Comparison of ENCODE assay signal across 12 cellular contexts in the genomic region with DNA sequence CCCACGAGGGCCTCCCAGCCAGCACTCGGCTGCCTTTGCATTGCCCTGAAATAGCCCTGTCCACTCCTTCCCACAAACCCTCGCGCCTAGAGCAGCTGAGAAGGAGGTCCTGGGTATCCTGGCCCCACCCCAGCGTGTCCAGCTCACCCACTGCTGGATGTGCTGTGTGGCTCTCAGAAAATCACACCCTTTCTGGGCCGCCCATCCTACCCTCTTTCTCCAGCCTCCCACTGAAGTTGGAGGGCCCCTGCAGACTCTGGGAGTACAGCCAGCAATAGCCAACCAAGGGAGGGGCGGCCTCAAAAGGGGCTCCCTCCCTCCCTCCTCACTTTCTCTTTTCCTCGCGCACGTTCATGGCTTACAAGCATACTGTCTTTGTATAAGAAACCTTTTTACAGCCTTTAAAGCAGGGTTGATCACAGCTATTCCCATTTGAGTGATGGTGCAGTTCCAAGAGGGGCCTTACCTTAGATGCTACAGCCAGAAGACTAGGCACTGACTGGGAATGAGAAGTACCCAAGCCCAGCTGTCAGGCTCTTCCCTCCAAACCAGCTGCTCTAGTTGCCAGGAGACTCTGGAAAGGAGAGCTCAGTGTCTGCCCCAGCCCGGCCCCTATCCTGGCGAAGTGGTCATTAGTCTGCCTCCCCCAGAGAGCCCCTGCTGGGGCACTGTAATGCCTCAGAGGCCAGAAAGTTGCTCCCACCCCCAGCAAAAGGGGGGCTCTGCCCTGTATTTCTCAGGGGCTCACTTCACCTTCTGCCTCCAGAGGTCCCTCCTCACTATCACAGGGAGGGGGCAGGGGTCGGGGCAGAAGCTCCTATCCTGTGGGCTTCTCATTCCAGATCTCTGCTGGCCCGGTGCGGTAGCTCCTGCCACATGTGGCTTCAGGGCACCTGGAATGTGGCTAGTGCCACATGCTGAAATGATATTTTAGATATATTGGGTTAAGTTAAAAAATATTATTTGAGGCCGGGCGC. TPM values are rescaled to one million over a fixed set of nuclear protein-coding genes. Genes with fewer than 3 reads are reported as not detected.
DNase-seq lines count a peak whose midpoint lies in the region; ATAC-seq and TF ChIP-seq lines count a peak whose summit lies in the region.
"Had no signal": no experiment of that assay in that cellular context is flagged by ENCODE, and none has a peak within 500 bp of the region (broad histone marks: within the 10 kb centered on the region; RNA-seq: fewer than 3 reads in every experiment).

No MANE protein-coding gene starts in this region.

- POLR2A ChIA-PET in Panc1 (lab: Charles Lee) = interaction anchor here (0.6 kb wide), 1 partner anchor 45 kb away, joined by 3 read pairs; no protein-coding TSS in a partner anchor

- H3K27me3 ChIP-seq in Panc1 (ENCODE audit: control insufficient read depth, insufficient read depth, low read length) (no peaks in the 10 kb centered on the region), testis (no peaks in the 10 kb centered on the region)
- H3K27me3 ChIP-seq: thyroid gland had no signal

- CTCF ChIA-PET in Panc1 (lab: Charles Lee) = interaction anchor here (1.2 kb wide), 1 partner anchor 93 kb away, joined by 3 read pairs; no protein-coding TSS in a partner anchor

- H3K27ac ChIP-seq in Panc1 (ENCODE audit: low read length) (no peak overlapping the region), testis (no peak overlapping the region)
- H3K27ac ChIP-seq: 22Rv1, thyroid gland had no signal

- BruUV-seq in Panc1 (replicated peaks; lab: Mats Ljungman, UMichigan) = no TSS peak

- TF ChIP-seq CTCF in Panc1 (IDR thresholded peaks at IDR 0.05) (no peak), testis (IDR thresholded peaks at IDR 0.05) (no peak)

- peak; percentile 4 for DNase-seq in DMS153 (lab: John Stamatoyannopoulos, UW)
- DNase-seq in DMS153 treated with DMSO at 0.1 percent for 48 hours (lab: John Stamatoyannopoulos, UW; ENCODE audit: unreplicated experiment) = no peak
- DNase-seq in Panc1 (ENCODE audit: low read depth, low spot score) = no peak
- peak; percentile 59 for DNase-seq in left ventricle myocardium superior
- DNase-seq in testis = peak; percentile 40
- DNase-seq in left lobe of liver (ENCODE audit: low spot score) = no peak
- DNase-seq in iPS-NIHi7 (ENCODE audit: extremely low spot score) = no peak
- no peak for DNase-seq in activated T-cell treated with anti-CD3 and anti-CD28 coated beads, Interleukin-2, amount 50 U/mL, for 1 hour
- DNase-seq: activated CD8-positive, alpha-beta memory T cell treated with anti-CD3 and anti-CD28 coated beads, Interleukin-2, amount 10 ng/mL, durations not matched to agents 7 days and 5 days; DND-41; thyroid gland had no signal

- no peaks in the 10 kb centered on the region for H3K36me3 ChIP-seq in Panc1 (ENCODE audit: control insufficient read depth, insufficient read depth, low read length)
- no peaks in the 10 kb centered on the region for H3K36me3 ChIP-seq in testis (ENCODE audit: low read depth, missing control alignments)
- H3K36me3 ChIP-seq: thyroid gland had no signal

- 0 out of 2 replicates have a peak, but pooled peaks have one; percentile 10 for ATAC-seq in Panc1
- ATAC-seq in left ventricle myocardium superior = peak; percentile 81
- no peak for ATAC-seq in left lobe of liver
- ATAC-seq: activated CD8-positive, alpha-beta memory T cell treated with anti-CD3 and anti-CD28 coated beads, Interleukin-2, amount 10 ng/mL, durations not matched to agents 7 days and 5 days had no signal

- no peak for TF ChIP-seq POLR2A in testis (IDR thresholded peaks at IDR 0.05)

- 53 to 68% methylated on average over 14 to 17 of the region's 17 CpGs for WGBS in testis, 2 donors

- H3K4me3 ChIP-seq in Panc1 (ENCODE audit: low read depth in 2 of 2, low read length in 2 of 2) = no peak overlapping the region
- no peak overlapping the region for H3K4me3 ChIP-seq in testis
- H3K4me3 ChIP-seq: thyroid gland had no signal

- H3K9me3 ChIP-seq in Panc1 (ENCODE audit: control insufficient read depth, insufficient read depth, low read depth, low read length) (no peaks in the 10 kb centered on the region), testis (no peaks in the 10 kb centered on the region)
- H3K9me3 ChIP-seq: thyroid gland had no signal

- intact Hi-C loops in Panc1 (cut with micrococcal nuclease; ENCODE audit: unreplicated experiment) (no loop called here), left ventricle myocardium superior (cut with micrococcal nuclease) (no loop called here), testis (cut with DNase I; ENCODE audit: low total_unique reads) (loop anchor here (10.0 kb wide), 1 partner anchor 239 kb away; no protein-coding TSS in a partner anchor)

- H3K4me1 ChIP-seq in Panc1 (ENCODE audit: control insufficient read depth, insufficient read depth, low read length) = peaks cover 7% of the 10 kb centered on the region
- peaks cover 9% of the 10 kb centered on the region for H3K4me1 ChIP-seq in testis

- in situ Hi-C loops in Panc1 (cut with HindIII; ENCODE audit: low pct_unique_long_range_greater_than_20kb, low sequenced_read_pairs) = no loop called here

RNA-seq across cellular contexts. Expression of a gene that starts 38.1 kb away (rescaled TPM):
- 24.3 TPM for total RNA-seq in Panc1 (2021; ENCODE audit: unreplicated experiment)
- polyA plus RNA-seq in Panc1 (2012; ENCODE audit: insufficient read length) = 31.4 TPM
- total RNA-seq in left ventricle myocardium superior = 25.6 TPM
- total RNA-seq in testis = 10 to 100 TPM; 63.1 to 72.5 TPM
- 33.2 TPM for polyA plus RNA-seq in testis (ENCODE audit: insufficient read depth, low read depth, low replicate concordance)
- 19.3 TPM for total RNA-seq in left lobe of liver

RNA-seq across cellular contexts. Expression of a gene that starts 45.2 kb away (rescaled TPM):
- 9.5 TPM for total RNA-seq in Panc1 (2021; ENCODE audit: unreplicated experiment)
- 18.2 TPM for polyA plus RNA-seq in Panc1 (2012; ENCODE audit: insufficient read length)
- total RNA-seq in left ventricle myocardium superior = 15.2 TPM
- 1 to 10 TPM in 1 of 2 donors, under 1 TPM in 1; 0.74 to 1.3 TPM for total RNA-seq in testis
- polyA plus RNA-seq in testis (ENCODE audit: insufficient read depth, low read depth, low replicate concordance) = 1.7 TPM
- total RNA-seq in left lobe of liver = 0.13 TPM

RNA-seq across cellular contexts. Expression of a gene that starts 47.8 kb away (rescaled TPM):
- total RNA-seq in Panc1 (2021; ENCODE audit: unreplicated experiment) (105 TPM), left ventricle myocardium superior (114 TPM), testis (10 to 100 TPM; 76.1 to 79.0 TPM), left lobe of liver (77.0 TPM)
- 141 TPM for polyA plus RNA-seq in Panc1 (2012; ENCODE audit: insufficient read length)
- polyA plus RNA-seq in testis (ENCODE audit: insufficient read depth, low read depth, low replicate concordance) = 143 TPM

Comparison
In these comparisons a context has a peak if more than half of its experiments do, and no peak if none do; other contexts are left out.
1. DNase-seq: peak in DMS153 (single experiment), left ventricle myocardium superior (single experiment) and testis (single experiment); none in DMS153 treated with DMSO at 0.1 percent for 48 hours (single experiment), Panc1 (single experiment), left lobe of liver (single experiment), iPS-NIHi7 (single experiment) and activated T-cell treated with anti-CD3 and anti-CD28 coated beads, Interleukin-2, amount 50 U/mL, for 1 hour (single experiment).